In genomic region chrX:9912341-9912740, GRCh38 we compare ENCODE assay signal across 10 cellular contexts. TPM values are rescaled to one million over a fixed set of nuclear protein-coding genes. Genes with fewer than 3 reads are reported as not detected.
DNase-seq lines count a peak whose midpoint lies in the region; ATAC-seq and TF ChIP-seq lines count a peak whose summit lies in the region.
"Had no signal": no experiment of that assay in that cellular context is flagged by ENCODE, and none has a peak within 500 bp of the region (broad histone marks: within the 10 kb centered on the region; RNA-seq: fewer than 3 reads in every experiment).

No MANE protein-coding gene starts in this region.

- no peaks in the 10 kb centered on the region for H3K9me3 Mint-ChIP-seq in glutamatergic neuron (ENCODE audit: unreplicated experiment)
- H3K9me3 Mint-ChIP-seq in type B pancreatic cell = no peaks in the 10 kb centered on the region

- H3K27ac ChIP-seq in cardiac muscle cell = no peak overlapping the region

- H3K27ac Mint-ChIP-seq in glutamatergic neuron (ENCODE audit: unreplicated experiment) (peak overlapping the region; percentile 69), type B pancreatic cell (peak overlapping the region; percentile 34)

- H3K36me3 ChIP-seq in cardiac muscle cell = no peaks in the 10 kb centered on the region

- H3K27me3 Mint-ChIP-seq in glutamatergic neuron (ENCODE audit: unreplicated experiment) (no peaks in the 10 kb centered on the region), type B pancreatic cell (no peaks in the 10 kb centered on the region)

- H3K4me1 Mint-ChIP-seq in glutamatergic neuron (ENCODE audit: low read depth, unreplicated experiment) (peaks cover 13% of the 10 kb centered on the region), type B pancreatic cell (ENCODE audit: unreplicated experiment) (peaks cover 8% of the 10 kb centered on the region)

- no peaks in the 10 kb centered on the region for H3K4me1 ChIP-seq in cardiac muscle cell (ENCODE audit: low read depth)

- H3K4me3 ChIP-seq in cardiac muscle cell = no peak overlapping the region

- no peak for ATAC-seq in left ventricle myocardium superior

- DNase-seq in cardiac muscle cell (ENCODE audit: low read depth in 1 of 2, low spot score in 1 of 2) (peak; percentile 18 to 37), left ventricle myocardium superior (no peak), SK-N-DZ (ENCODE audit: low spot score) (peak; percentile 3), glutamatergic neuron (peak; percentile 32), type B pancreatic cell (ENCODE audit: extremely low spot score, unreplicated experiment) (no peak), HuH-7.5 (ENCODE audit: low spot score) (no peak)
- DNase-seq in activated naive CD4-positive, alpha-beta T cell (lab: John Stamatoyannopoulos, UW) = no peak
- DNase-seq in stimulated activated CD4-positive, alpha-beta T cell treated with anti-CD3 and anti-CD28 coated beads, Interleukin-15, amount 100 ng/mL, for 24 hours = no peak

- intact Hi-C loops in left ventricle myocardium superior (cut with micrococcal nuclease) = no loop called here

- peak overlapping the region; percentile 79 for H3K4me3 Mint-ChIP-seq in glutamatergic neuron (ENCODE audit: unreplicated experiment)
- H3K4me3 Mint-ChIP-seq in type B pancreatic cell = peak overlapping the region; percentile 42

- TF ChIP-seq CTCF in cardiac muscle cell (IDR thresholded peaks at IDR 0.05; ENCODE audit: low read depth, low read length) = no peak
- TF ChIP-seq CTCF in glutamatergic neuron (IDR thresholded peaks at IDR 0.05; ENCODE audit: partially characterized antibody, unreplicated experiment) = no peak
- no peak for TF ChIP-seq CTCF in type B pancreatic cell (conservative IDR thresholded peaks at IDR 0.05)

- no peaks in the 10 kb centered on the region for H3K27me3 ChIP-seq in cardiac muscle cell

- H3K36me3 Mint-ChIP-seq in glutamatergic neuron (ENCODE audit: unreplicated experiment) = no peaks in the 10 kb centered on the region
- no peaks in the 10 kb centered on the region for H3K36me3 Mint-ChIP-seq in type B pancreatic cell

- no peaks in the 10 kb centered on the region for H3K9me3 ChIP-seq in cardiac muscle cell (ENCODE audit: low read depth)

RNA-seq across cellular contexts. Expression of gene CLDN34, which starts 54.8 kb away (rescaled TPM):
- 0.14 TPM in 1 of 2 replicates, not detected in the other for total RNA-seq in cardiac muscle cell
- polyA plus RNA-seq in cardiac muscle cell = not detected in 2 replicates
- not detected for total RNA-seq in left ventricle myocardium superior
- polyA plus RNA-seq in SK-N-DZ (2014; cell fraction: cytosol; rRNA removed) = not detected in 2 replicates
- polyA plus RNA-seq in SK-N-DZ (2014; cell fraction: nucleus; rRNA removed) = not detected in 2 replicates
- total RNA-seq in glutamatergic neuron (ENCODE audit: unreplicated experiment) = not detected
- total RNA-seq in type B pancreatic cell (ENCODE audit: low replicate concordance) = 0.86 TPM in 1 of 2 replicates, not detected in the other
- total RNA-seq: dermis microvascular lymphatic vessel endothelial cell had no signal
- polyA plus RNA-seq: urinary bladder had no signal

Comparison
In these comparisons a context has a peak if more than half of its experiments do, and no peak if none do; other contexts are left out.
1. DNase-seq: peak in cardiac muscle cell (2 of 2), SK-N-DZ (single experiment) and glutamatergic neuron (single experiment); none in left ventricle myocardium superior (single experiment), type B pancreatic cell (single experiment), HuH-7.5 (single experiment), activated naive CD4-positive, alpha-beta T cell (0 of 4) and stimulated activated CD4-positive, alpha-beta T cell treated with anti-CD3 and anti-CD28 coated beads, Interleukin-15, amount 100 ng/mL, for 24 hours (single experiment).